ENCODE assay signal across 11 cellular contexts in genomic region chr5:143646961-143647360, GRCh38.
"Had no signal": no experiment of that assay in that cellular context is flagged by ENCODE, and none has a peak within 500 bp of the region (broad histone marks: within the 10 kb centered on the region; RNA-seq: fewer than 3 reads in every experiment).

No MANE protein-coding gene starts in this region.

- H3K9ac ChIP-seq: parathyroid adenoma had no signal

- FAIRE-seq: frontal cortex had no signal

- H3K36me3 ChIP-seq: adrenal gland, thyroid gland had no signal

- H3K4me3 ChIP-seq: adrenal gland, coronary artery, thyroid gland had no signal

- H3K27me3 ChIP-seq: adrenal gland, thyroid gland had no signal

- DNase-seq: activated naive CD4-positive, alpha-beta T cell treated with anti-CD3 and anti-CD28 coated beads, Interleukin-2, amount 50 U/mL, for 16 hours; activated T-cell treated with anti-CD3 and anti-CD28 coated beads, Interleukin-2, amount 50 U/mL, for 1 hour; adrenal gland; caudate nucleus; effector CD4-positive, alpha-beta T cell; stimulated activated CD4-positive, alpha-beta T cell treated with anti-CD3 and anti-CD28 coated beads, Interleukin-15, amount 100 ng/mL, for 24 hours; stimulated activated CD4-positive, alpha-beta T cell treated with anti-CD3 and anti-CD28 coated beads, Interleukin-4, amount 100 ng/mL, for 4 hours; thyroid gland had no signal

- H3K4me1 ChIP-seq: adrenal gland, parathyroid adenoma had no signal

- H3K9me3 ChIP-seq: adrenal gland, thyroid gland had no signal

- H3K27ac ChIP-seq: adrenal gland, coronary artery, parathyroid adenoma, thyroid gland had no signal
